In genomic region chr2:230842473-230842872, GRCh38 we compare ENCODE assay signal across 29 cellular contexts. TPM values are rescaled to one million over a fixed set of nuclear protein-coding genes. Genes with fewer than 3 reads are reported as not detected.
DNase-seq lines count a peak whose midpoint lies in the region; ATAC-seq and TF ChIP-seq lines count a peak whose summit lies in the region.
"Had no signal": no experiment of that assay in that cellular context is flagged by ENCODE, and none has a peak within 500 bp of the region (broad histone marks: within the 10 kb centered on the region; RNA-seq: fewer than 3 reads in every experiment).

No MANE protein-coding gene starts in this region.

- H3F3A ChIP-seq in PC-9 (ENCODE audit: insufficient read depth, low read depth): no peaks in the 10 kb centered on the region

- H3K27ac ChIP-seq in epithelial cell of prostate: no peak overlapping the region
- no peak overlapping the region for H3K27ac ChIP-seq in PC-9
- H3K27ac ChIP-seq: C4-2B, esophagus muscularis mucosa, gastrocnemius medialis, ovary, RWPE1, spleen, upper lobe of right lung had no signal

- intact Hi-C loops in PC-9 (cut with micrococcal nuclease; ENCODE audit: unreplicated experiment): no loop called here

- no peaks in the 10 kb centered on the region for H3K4me1 ChIP-seq in PC-9 (replicated peaks; ENCODE audit: insufficient read depth)
- H3K4me1 ChIP-seq: gastrocnemius medialis, upper lobe of right lung had no signal

- POLR2A ChIA-PET in PC-9 (lab: Charles Lee; ENCODE audit: unreplicated experiment): no interaction called here

- TF ChIP-seq CTCF in PC-9 (conservative IDR thresholded peaks at IDR 0.05): no peak

- no peak for ATAC-seq in HG02610 (IDR thresholded peaks at IDR 0.05; ENCODE audit: unreplicated experiment)
- ATAC-seq: effector memory CD8-positive, alpha-beta T cell; gastrocnemius medialis; left ventricle myocardium superior; natural killer cell treated with Interleukin-12 subunit alpha and Interleukin-12 subunit beta and Interleukin-15 and Interleukin-18, amount 100 ng/mL, for 72 hours; upper lobe of right lung had no signal

- H3K4me2 ChIP-seq in PC-9: no peak overlapping the region

- no peaks in the 10 kb centered on the region for H3K27me3 ChIP-seq in MG63
- peaks cover 24% of the 10 kb centered on the region for H3K27me3 ChIP-seq in PC-9 (ENCODE audit: insufficient read depth, low read depth)
- H3K27me3 ChIP-seq: esophagus muscularis mucosa, ovary, upper lobe of right lung had no signal

- H3K36me3 ChIP-seq in MG63: no peaks in the 10 kb centered on the region
- H3K36me3 ChIP-seq in PC-9 (ENCODE audit: low read depth): no peaks in the 10 kb centered on the region
- H3K36me3 ChIP-seq: esophagus muscularis mucosa, gastrocnemius medialis, ovary, spleen, upper lobe of right lung had no signal

- no peaks in the 10 kb centered on the region for H3K79me2 ChIP-seq in PC-9 (ENCODE audit: low read depth)

- DNase-seq in Daoy (ENCODE audit: low read depth) (peak; percentile 56), MG63 (peak; percentile 23), epithelial cell of prostate (ENCODE audit: low read depth, low spot score) (peak; percentile 37), myocyte (ENCODE audit: low read depth) (peak; percentile 80), PC-9 (no peak)
- no peak for DNase-seq in stimulated activated CD4-positive, alpha-beta T cell treated with anti-CD3 and anti-CD28 coated beads, Interleukin-2, amount 100 ng/mL, for 48 hours
- DNase-seq: activated CD4-positive, alpha-beta memory T cell treated with anti-CD3 and anti-CD28 coated beads for 36 hours; amygdala; cortex of kidney; effector memory CD8-positive, alpha-beta T cell; gastrocnemius medialis; HCEC 1CT; hypothalamus; left ventricle myocardium superior; NCI-H1048; NCI-H1694 treated with DMSO at 0.1 percent for 48 hours; NCI-H2171 treated with DMSO at 0.1 percent for 48 hours; NCI-H526 treated with DMSO at 0.1 percent for 48 hours; ovary; retina; spleen; stimulated activated CD4-positive, alpha-beta T cell treated with anti-CD3 and anti-CD28 coated beads, Interleukin-4, amount 100 ng/mL, for 1 hour; T-helper 1 cell; upper lobe of right lung had no signal

- no peak overlapping the region for H2AFZ ChIP-seq in PC-9

- H4K20me1 ChIP-seq in PC-9 (ENCODE audit: insufficient read depth): no peaks in the 10 kb centered on the region

- CTCF ChIA-PET in PC-9 (lab: Charles Lee): no interaction called here

- 0 out of 2 replicates have a peak, but pooled peaks cover 4% of the 10 kb centered on the region for H3K9me3 ChIP-seq in MG63
- H3K9me3 ChIP-seq in PC-9 (ENCODE audit: insufficient read depth, low read depth): no peaks in the 10 kb centered on the region
- H3K9me3 ChIP-seq: gastrocnemius medialis, upper lobe of right lung had no signal

- H3K4me3 ChIP-seq in MG63 (no peak overlapping the region), PC-9 (no peak overlapping the region)
- H3K4me3 ChIP-seq: esophagus muscularis mucosa, gastrocnemius medialis, ovary, spleen, upper lobe of right lung had no signal

- no TSS peak for BruUV-seq in PC-9 (replicated peaks; lab: Mats Ljungman, UMichigan)

- H3K9me2 ChIP-seq in PC-9 (ENCODE audit: insufficient read depth): no peaks in the 10 kb centered on the region

RNA-seq across cellular contexts. Expression of gene ITM2C, which starts 22.3 kb away (rescaled TPM):
- 41.8 and 41.9 TPM in 2 replicates for total RNA-seq in Daoy (2014; rRNA removed; shearing (Covaris generic))
- 31.2 and 37.1 TPM in 2 replicates for total RNA-seq in MG63 (2014; rRNA removed; shearing (Covaris generic); ENCODE audit: low replicate concordance)
- total RNA-seq in myocyte: 134 and 203 TPM in 2 replicates
- polyA plus RNA-seq in myocyte (2012): 138 TPM
- 76.0 and 96.4 TPM in 2 replicates for total RNA-seq in PC-9 (2021)

Comparison
In these comparisons a context has a peak if more than half of its experiments do, and no peak if none do; other contexts are left out.
1. DNase-seq: peak in Daoy (single experiment), MG63 (single experiment), epithelial cell of prostate (single experiment) and myocyte (single experiment); none in stimulated activated CD4-positive, alpha-beta T cell treated with anti-CD3 and anti-CD28 coated beads, Interleukin-2, amount 100 ng/mL, for 48 hours (0 of 2) and PC-9 (0 of 2).